ENCODE assay signal across 8 cellular contexts in genomic region chr7:153193144-153193595, GRCh38.
A peak's percentile ranks its signal among the peaks of the same experiment; 100 is the strongest.
DNase-seq lines count a peak whose midpoint lies in the region; ATAC-seq and TF ChIP-seq lines count a peak whose summit lies in the region.

No MANE protein-coding gene starts in this region.

- TF ChIP-seq POLR2A in NB4 (IDR thresholded peaks at IDR 0.05; ENCODE audit: extremely low read depth, insufficient read length): no peak

- TF ChIP-seq CTCF in 22Rv1 (IDR thresholded peaks at IDR 0.05) (peak; percentile 95), NB4 (IDR thresholded peaks at IDR 0.05; ENCODE audit: low read depth, low read length) (peak; percentile 73)

- H3K4me3 ChIP-seq in NB4 (ENCODE audit: low read depth, low read length): no peak overlapping the region

- no peak overlapping the region for H3K27ac ChIP-seq in 22Rv1

- DNase-seq in NB4 (ENCODE audit: low read depth) (peak; percentile 33), cerebellum (ENCODE audit: low spot score) (peak; percentile 70), nucleus accumbens (lab: John Stamatoyannopoulos, UW) (peak in 29 of 56 donors; percentile 1 to 66 (median 17)), OCI-M2 (lab: John Stamatoyannopoulos, UW; ENCODE audit: unreplicated experiment) (no peak)

- ATAC-seq in GM18511 (IDR thresholded peaks at IDR 0.05; ENCODE audit: unreplicated experiment) (peak; percentile 73), GM18517 (IDR thresholded peaks at IDR 0.05; ENCODE audit: unreplicated experiment) (no peak), HG02852 (IDR thresholded peaks at IDR 0.05; ENCODE audit: unreplicated experiment) (no peak)
